In genomic region chr10:98885380-98885779, GRCh38 we compare ENCODE assay signal across 24 cellular contexts.
"Had no signal": no experiment of that assay in that cellular context is flagged by ENCODE, and none has a peak within 500 bp of the region (broad histone marks: within the 10 kb centered on the region; RNA-seq: fewer than 3 reads in every experiment).

No MANE protein-coding gene starts in this region.

- H3K27ac ChIP-seq: KMS-11, PC-9, Peyer's patch, SJCRH30 had no signal

- H3K9me3 ChIP-seq: Peyer's patch, SJCRH30 had no signal

- H3K4me1 ChIP-seq: Peyer's patch, SJCRH30 had no signal

- H3K36me3 ChIP-seq: Peyer's patch, SJCRH30 had no signal

- H3K4me3 ChIP-seq: PC-9, Peyer's patch, SJCRH30 had no signal

- DNase-seq: IMR-90; Kasumi-1; NCI-H1092; NCI-H1105 treated with DMSO at 0.1 percent for 48 hours; NCI-H1417 treated with DMSO at 0.1 percent for 48 hours; NCI-H146; NCI-H1694 treated with DMSO at 0.1 percent for 48 hours; NCI-H1930; NCI-H2081 treated with DMSO at 0.1 percent for 48 hours; NCI-H2171; NCI-H226; NCI-H446; NCI-H510A; NCI-H524 treated with DMSO at 0.1 percent for 48 hours; NCI-H69; NCI-H774; NK-92 treated with Interleukin-12 subunit alpha and Interleukin-12 subunit beta, amount 100 ng/mL, for 24 hours; PC-9; Peyer's patch; SHP77 treated with DMSO at 0.1 percent for 48 hours; SJCRH30 had no signal

- H3K4me2 ChIP-seq: KMS-11, PC-9 had no signal

- H3K9ac ChIP-seq: KMS-11 had no signal

- H3K27me3 ChIP-seq: Peyer's patch, SJCRH30 had no signal

- ATAC-seq: Right ventricle myocardium inferior, SK-N-SH treated with all-trans-retinoic acid at 6 μM for 48 hours had no signal

- H2AFZ ChIP-seq: PC-9 had no signal
